8 cellular contexts compared by ENCODE assay signal in the genomic region with DNA sequence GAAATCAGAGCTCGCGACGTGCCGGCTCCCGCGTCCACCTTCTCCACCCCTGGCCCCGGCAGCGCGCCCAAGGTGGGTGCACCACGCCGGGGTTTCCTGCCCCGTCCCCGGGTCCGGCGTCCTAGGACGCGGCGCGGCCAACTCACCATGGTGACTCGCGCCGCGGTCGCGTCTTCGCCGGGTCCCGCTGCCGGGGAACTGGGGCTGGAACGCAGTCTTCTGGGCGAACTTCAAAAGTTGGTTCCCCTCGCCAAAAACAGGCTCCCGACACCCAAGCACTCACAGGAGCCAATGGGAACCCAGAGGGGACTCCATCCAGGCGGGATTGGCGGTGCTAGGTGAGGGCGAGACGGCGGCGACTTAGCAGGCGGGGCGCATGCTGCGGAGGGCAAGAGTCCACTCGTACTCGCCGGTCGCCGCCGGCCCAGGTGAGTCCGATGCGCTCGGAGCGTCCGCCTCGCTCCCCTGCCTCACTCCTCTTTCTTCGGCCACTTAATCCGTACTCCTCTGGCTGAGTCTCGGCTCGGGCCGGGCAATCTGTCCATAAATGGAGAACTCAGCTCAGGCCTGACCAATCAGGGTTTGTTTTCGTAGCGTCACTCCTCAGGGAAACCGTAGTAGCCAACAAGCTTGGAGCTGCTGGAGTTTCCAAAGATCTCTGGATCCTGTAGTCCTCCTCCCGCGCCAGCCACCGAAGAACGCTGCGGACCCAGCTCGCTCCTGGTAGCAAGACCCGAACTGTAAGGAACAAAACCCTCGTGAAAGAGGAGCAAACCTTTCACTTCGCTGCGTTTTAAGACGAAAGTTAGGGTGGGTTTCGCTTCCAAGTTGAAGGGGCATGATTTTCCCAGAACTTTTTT. TPM values are rescaled to one million over a fixed set of nuclear protein-coding genes. Genes with fewer than 3 reads are reported as not detected.
A peak's percentile ranks its signal among the peaks of the same experiment; 100 is the strongest.
DNase-seq lines count a peak whose midpoint lies in the region; ATAC-seq and TF ChIP-seq lines count a peak whose summit lies in the region.

Gene MYO1E, minus strand, starts transcription at position 520 of the 860 bp plus-strand sequence. Its CDS starts 371 bp downstream, at position 149.

- DNase-seq in AG09309 (ENCODE audit: low read depth) (peak; percentile 91), NCI-H2227 (lab: John Stamatoyannopoulos, UW; ENCODE audit: unreplicated experiment) (peak; percentile 88), endothelial cell (ENCODE audit: low spot score) (peak; percentile 76), medulla oblongata (ENCODE audit: extremely low spot score) (peak; percentile 99)
- peak; percentile 44 for DNase-seq in activated CD4-positive, alpha-beta memory T cell treated with anti-CD3 and anti-CD28 coated beads, Interleukin-2, amount 10 ng/mL, durations not matched to agents 7 days and 5 days
- DNase-seq in stimulated activated effector memory CD8-positive, alpha-beta T cell treated with anti-CD3 and anti-CD28 coated beads, Interleukin-12 subunit alpha, Interleukin-12 subunit beta, amount 100 ng/mL, for 72 hours (ENCODE audit: low spot score in 2 of 2) = peak; percentile 10 to 65

- CTCF ChIA-PET in activated CD4-positive, alpha-beta memory T cell treated with anti-CD3 and anti-CD28 coated beads, Interleukin-2, amount 10 ng/mL, durations not matched to agents 7 days and 5 days (lab: Charles Lee) = interaction anchor here (0.6 to 1.2 kb wide), 2 partner anchors 126 to 127 kb away, joined by 3 to 9 read pairs; no protein-coding TSS in a partner anchor

- peaks cover 55% of the 10 kb centered on the region for H3K27me3 Mint-ChIP-seq in activated CD4-positive, alpha-beta memory T cell treated with anti-CD3 and anti-CD28 coated beads, Interleukin-2, amount 10 ng/mL, durations not matched to agents 7 days and 5 days
- H3K27me3 Mint-ChIP-seq in endothelial cell (ENCODE audit: unreplicated experiment) = peaks cover 15% of the 10 kb centered on the region

- ATAC-seq in GM18861 (IDR thresholded peaks at IDR 0.05; ENCODE audit: unreplicated experiment) (peak; percentile 44), HG03103 (IDR thresholded peaks at IDR 0.05; ENCODE audit: low read depth, unreplicated experiment) (peak; percentile 45)
- peak; percentile 74 for ATAC-seq in stimulated activated effector memory CD8-positive, alpha-beta T cell treated with anti-CD3 and anti-CD28 coated beads, Interleukin-12 subunit alpha, Interleukin-12 subunit beta, amount 100 ng/mL, for 72 hours

- peak within 1 kb of the TSS; percentile 78 for H3K4me3 ChIP-seq in AG09309 (ENCODE audit: control insufficient read depth, low read depth, low read length)

- peak within 1 kb of the TSS; percentile 82 for H3K4me3 Mint-ChIP-seq in activated CD4-positive, alpha-beta memory T cell treated with anti-CD3 and anti-CD28 coated beads, Interleukin-2, amount 10 ng/mL, durations not matched to agents 7 days and 5 days
- peak within 1 kb of the TSS; percentile 98 for H3K4me3 Mint-ChIP-seq in endothelial cell (ENCODE audit: unreplicated experiment)
- H3K4me3 Mint-ChIP-seq in stimulated activated effector memory CD8-positive, alpha-beta T cell treated with anti-CD3 and anti-CD28 coated beads, Interleukin-12 subunit alpha, Interleukin-12 subunit beta, amount 100 ng/mL, for 72 hours = peak within 1 kb of the TSS; percentile 87

- no peaks in the 10 kb centered on the region for H3K9me3 Mint-ChIP-seq in activated CD4-positive, alpha-beta memory T cell treated with anti-CD3 and anti-CD28 coated beads, Interleukin-2, amount 10 ng/mL, durations not matched to agents 7 days and 5 days
- H3K9me3 Mint-ChIP-seq in endothelial cell (ENCODE audit: unreplicated experiment) = no peaks in the 10 kb centered on the region
- H3K9me3 Mint-ChIP-seq in stimulated activated effector memory CD8-positive, alpha-beta T cell treated with anti-CD3 and anti-CD28 coated beads, Interleukin-12 subunit alpha, Interleukin-12 subunit beta, amount 100 ng/mL, for 72 hours = no peaks in the 10 kb centered on the region

- peaks cover 9% of the 10 kb centered on the region for H3K36me3 Mint-ChIP-seq in activated CD4-positive, alpha-beta memory T cell treated with anti-CD3 and anti-CD28 coated beads, Interleukin-2, amount 10 ng/mL, durations not matched to agents 7 days and 5 days (ENCODE audit: low read depth)
- peaks cover 8% of the 10 kb centered on the region for H3K36me3 Mint-ChIP-seq in endothelial cell (ENCODE audit: low read depth, unreplicated experiment)
- H3K36me3 Mint-ChIP-seq in stimulated activated effector memory CD8-positive, alpha-beta T cell treated with anti-CD3 and anti-CD28 coated beads, Interleukin-12 subunit alpha, Interleukin-12 subunit beta, amount 100 ng/mL, for 72 hours = peaks cover 6% of the 10 kb centered on the region

- no peak for TF ChIP-seq CTCF in AG09309 (IDR thresholded peaks at IDR 0.05; ENCODE audit: control insufficient read depth, insufficient read depth, low read depth, low read length, missing control alignments)
- no peak for TF ChIP-seq CTCF in endothelial cell (IDR thresholded peaks at IDR 0.05; ENCODE audit: unreplicated experiment)

- H3K27ac Mint-ChIP-seq in activated CD4-positive, alpha-beta memory T cell treated with anti-CD3 and anti-CD28 coated beads, Interleukin-2, amount 10 ng/mL, durations not matched to agents 7 days and 5 days = no peak within 1 kb of the TSS
- H3K27ac Mint-ChIP-seq in endothelial cell (ENCODE audit: unreplicated experiment) = peak within 1 kb of the TSS; percentile 98
- peak within 1 kb of the TSS; percentile 65 for H3K27ac Mint-ChIP-seq in stimulated activated effector memory CD8-positive, alpha-beta T cell treated with anti-CD3 and anti-CD28 coated beads, Interleukin-12 subunit alpha, Interleukin-12 subunit beta, amount 100 ng/mL, for 72 hours

- POLR2A ChIA-PET in activated CD4-positive, alpha-beta memory T cell treated with anti-CD3 and anti-CD28 coated beads, Interleukin-2, amount 10 ng/mL, durations not matched to agents 7 days and 5 days (lab: Charles Lee) = interaction anchor here (0.7 kb wide), 1 partner anchor 12 kb away, joined by 3 read pairs; no protein-coding TSS in a partner anchor

- peaks cover 32% of the 10 kb centered on the region for H3K4me1 Mint-ChIP-seq in activated CD4-positive, alpha-beta memory T cell treated with anti-CD3 and anti-CD28 coated beads, Interleukin-2, amount 10 ng/mL, durations not matched to agents 7 days and 5 days
- H3K4me1 Mint-ChIP-seq in endothelial cell (ENCODE audit: unreplicated experiment) = peaks cover 25% of the 10 kb centered on the region
- H3K4me1 Mint-ChIP-seq in stimulated activated effector memory CD8-positive, alpha-beta T cell treated with anti-CD3 and anti-CD28 coated beads, Interleukin-12 subunit alpha, Interleukin-12 subunit beta, amount 100 ng/mL, for 72 hours = peaks cover 15% of the 10 kb centered on the region

RNA-seq across cellular contexts. Expression of gene MYO1E, which starts in this region (rescaled TPM):
- total RNA-seq in activated CD4-positive, alpha-beta memory T cell treated with anti-CD3 and anti-CD28 coated beads, Interleukin-2, amount 10 ng/mL, durations not matched to agents 7 days and 5 days = 10 to 100 TPM; 40.8 to 46.1 TPM
- 146 TPM for total RNA-seq in endothelial cell (ENCODE audit: unreplicated experiment)

Comparison
In these comparisons a context has a peak if more than half of its experiments do, and no peak if none do; other contexts are left out.
1. Peak in every context shown above with its lines: DNase-seq, ATAC-seq and H3K4me3 ChIP-seq.
2. DNase-seq: peak in every context shown above with its lines; median percentile 99 in medulla oblongata; 91 in AG09309; 88 in NCI-H2227; 76 in endothelial cell; 44 in activated CD4-positive, alpha-beta memory T cell treated with anti-CD3 and anti-CD28 coated beads, Interleukin-2, amount 10 ng/mL, durations not matched to agents 7 days and 5 days; 38 in stimulated activated effector memory CD8-positive, alpha-beta T cell treated with anti-CD3 and anti-CD28 coated beads, Interleukin-12 subunit alpha, Interleukin-12 subunit beta, amount 100 ng/mL, for 72 hours.